In genomic region chr2:228140934-228141528, GRCh38 we compare ENCODE assay signal across 12 cellular contexts. TPM values are rescaled to one million over a fixed set of nuclear protein-coding genes. Genes with fewer than 3 reads are reported as not detected.
DNase-seq lines count a peak whose midpoint lies in the region; ATAC-seq, FAIRE-seq and TF ChIP-seq lines count a peak whose summit lies in the region.
"Had no signal": no experiment of that assay in that cellular context is flagged by ENCODE, and none has a peak within 500 bp of the region (broad histone marks: within the 10 kb centered on the region; RNA-seq: fewer than 3 reads in every experiment).

No MANE protein-coding gene starts in this region.

- no peaks in the 10 kb centered on the region for H3K27me3 Mint-ChIP-seq in natural killer cell (ENCODE audit: low read depth in 2 of 2)
- H3K27me3 Mint-ChIP-seq: CD8-positive, alpha-beta memory T cell had no signal

- no peaks in the 10 kb centered on the region for H3K27me3 ChIP-seq in testis
- H3K27me3 ChIP-seq: stomach had no signal

- intact Hi-C loops in natural killer cell (cut with micrococcal nuclease) (no loop called here), testis (cut with DNase I; ENCODE audit: low total_unique reads) (no loop called here)

- H3K4me3 Mint-ChIP-seq in natural killer cell = no peak overlapping the region
- H3K4me3 Mint-ChIP-seq: CD8-positive, alpha-beta memory T cell had no signal

- H3K4me1 ChIP-seq in testis = no peaks in the 10 kb centered on the region
- H3K4me1 ChIP-seq: stomach had no signal

- no peaks in the 10 kb centered on the region for H3K36me3 ChIP-seq in testis (ENCODE audit: low read depth, missing control alignments)
- H3K36me3 ChIP-seq: stomach had no signal

- ATAC-seq in GM18511 (IDR thresholded peaks at IDR 0.05; ENCODE audit: unreplicated experiment) (peak; percentile 97), GM19438 (IDR thresholded peaks at IDR 0.05; ENCODE audit: low read depth, unreplicated experiment) (peak; percentile 92), HG02885 (IDR thresholded peaks at IDR 0.05; ENCODE audit: poor library complexity, unreplicated experiment) (peak; percentile 98), HG03565 (IDR thresholded peaks at IDR 0.05; ENCODE audit: unreplicated experiment) (peak; percentile 99), natural killer cell (no peak)

- H3K27ac Mint-ChIP-seq in natural killer cell = no peak overlapping the region
- H3K27ac Mint-ChIP-seq: CD8-positive, alpha-beta memory T cell had no signal

- no peaks in the 10 kb centered on the region for H3K4me1 Mint-ChIP-seq in natural killer cell
- H3K4me1 Mint-ChIP-seq: CD8-positive, alpha-beta memory T cell had no signal

- TF ChIP-seq POLR2A in H54 (IDR thresholded peaks at IDR 0.05; ENCODE audit: low read depth, low read length) = no peak
- TF ChIP-seq POLR2A in testis (IDR thresholded peaks at IDR 0.05) = no peak

- H3K36me3 Mint-ChIP-seq in natural killer cell = peaks cover 15% of the 10 kb centered on the region
- H3K36me3 Mint-ChIP-seq: CD8-positive, alpha-beta memory T cell had no signal

- no peak overlapping the region for H3K27ac ChIP-seq in testis
- H3K27ac ChIP-seq: stomach had no signal

- DNase-seq in natural killer cell (no peak), H54 (ENCODE audit: insufficient read length, low spot score) (no peak), testis (no peak), foreskin fibroblast (no peak)
- DNase-seq: CD8-positive, alpha-beta memory T cell; central memory CD4-positive, alpha-beta T cell; NCI-H146; stomach had no signal

- no peak for TF ChIP-seq CTCF in natural killer cell (IDR thresholded peaks at IDR 0.05)
- TF ChIP-seq CTCF in testis (IDR thresholded peaks at IDR 0.05) = no peak
- TF ChIP-seq CTCF in foreskin fibroblast (IDR thresholded peaks at IDR 0.05; ENCODE audit: low read depth, low read length) = no peak

- H3K4me3 ChIP-seq in testis (no peak overlapping the region), foreskin fibroblast (ENCODE audit: low read depth in 1 of 2, low read length in 2 of 2) (no peak overlapping the region)
- H3K4me3 ChIP-seq: stomach had no signal

- no peaks in the 10 kb centered on the region for H3K9me3 ChIP-seq in testis
- H3K9me3 ChIP-seq: stomach had no signal

- peaks cover 14 to 18% of the 10 kb centered on the region in 2 donors for H3K9me3 Mint-ChIP-seq in natural killer cell

- no peak for FAIRE-seq in H54 (lab: Jason Lieb, UNC)

- WGBS in testis, 2 donors = 78 to 98% methylated on average over 3 of the region's 3 CpGs

RNA-seq across cellular contexts. Expression of gene SPHKAP, which starts 40.5 kb away (rescaled TPM):
- total RNA-seq in natural killer cell (not detected), testis (1 to 10 TPM in 1 of 2 donors, under 1 TPM in 1; 0.87 to 1.5 TPM)
- polyA plus RNA-seq in testis (ENCODE audit: insufficient read depth, low read depth, low replicate concordance) = 0.22 TPM
- total RNA-seq: CD8-positive, alpha-beta memory T cell had no signal
- polyA plus RNA-seq: CD8-positive, alpha-beta memory T cell had no signal

Comparison
In these comparisons a context has a peak if more than half of its experiments do, and no peak if none do; other contexts are left out.
1. ATAC-seq: peak in GM18511 (single experiment), GM19438 (single experiment), HG02885 (single experiment) and HG03565 (single experiment); none in natural killer cell (0 of 3).